ENCODE assay signal across 9 cellular contexts in genomic region chr2:129758461-129759185, GRCh38.
DNase-seq lines count a peak whose midpoint lies in the region; ATAC-seq and TF ChIP-seq lines count a peak whose summit lies in the region.
"Had no signal": no experiment of that assay in that cellular context is flagged by ENCODE, and none has a peak within 500 bp of the region (broad histone marks: within the 10 kb centered on the region; RNA-seq: fewer than 3 reads in every experiment).

No MANE protein-coding gene starts in this region.

- peaks cover 10% of the 10 kb centered on the region for H3K27me3 Mint-ChIP-seq in stimulated activated memory B cell treated with anti-CD40 and anti-IgM and Interleukin-4, amounts not matched to agents 10 μg/mL and 1 μg/mL and 100 μg/mL, for 72 hours

- no peaks in the 10 kb centered on the region for H3K36me3 ChIP-seq in body of pancreas (replicated peaks in 1 of 2; ENCODE audit: insufficient read depth in 1 of 2, low read depth in 2 of 2)
- no peaks in the 10 kb centered on the region for H3K36me3 ChIP-seq in left lung

- intact Hi-C loops in body of pancreas (cut with DNase I) (no loop called here), left lung (cut with DNase I) (no loop called here)

- H3K27ac Mint-ChIP-seq in stimulated activated memory B cell treated with anti-CD40 and anti-IgM and Interleukin-4, amounts not matched to agents 10 μg/mL and 1 μg/mL and 100 μg/mL, for 72 hours, result no peak overlapping the region

- no peaks in the 10 kb centered on the region for H3K27me3 ChIP-seq in body of pancreas
- peaks cover 0 to under 1% of the 10 kb centered on the region in 2 donors for H3K27me3 ChIP-seq in left lung

- H3K4me1 Mint-ChIP-seq in stimulated activated memory B cell treated with anti-CD40 and anti-IgM and Interleukin-4, amounts not matched to agents 10 μg/mL and 1 μg/mL and 100 μg/mL, for 72 hours, result no peaks in the 10 kb centered on the region

- peak; percentile 37 for ATAC-seq in body of pancreas
- ATAC-seq in left lung, result peak; percentile 80
- no peak for ATAC-seq in stimulated activated memory B cell treated with anti-CD40 and anti-IgM and Interleukin-4, amounts not matched to agents 10 μg/mL and 1 μg/mL and 100 μg/mL, for 72 hours
- no peak for ATAC-seq in GM21825 (IDR thresholded peaks at IDR 0.05; ENCODE audit: unreplicated experiment)

- H3K4me1 ChIP-seq in body of pancreas (no peaks in the 10 kb centered on the region), left lung (no peaks in the 10 kb centered on the region)

- H3K27ac ChIP-seq in body of pancreas (no peak overlapping the region), left lung (no peak overlapping the region), RWPE1 (no peak overlapping the region)

- H3K9me3 ChIP-seq in body of pancreas (no peaks in the 10 kb centered on the region), left lung (no peaks in the 10 kb centered on the region)

- H3K36me3 Mint-ChIP-seq in stimulated activated memory B cell treated with anti-CD40 and anti-IgM and Interleukin-4, amounts not matched to agents 10 μg/mL and 1 μg/mL and 100 μg/mL, for 72 hours, result no peaks in the 10 kb centered on the region

- 26 to 46% methylated on average over 15 to 18 of the region's 18 CpGs for WGBS in body of pancreas, 2 donors

- peak overlapping the region; percentile 19 for H3K4me3 Mint-ChIP-seq in stimulated activated memory B cell treated with anti-CD40 and anti-IgM and Interleukin-4, amounts not matched to agents 10 μg/mL and 1 μg/mL and 100 μg/mL, for 72 hours

- peak; percentile 1 for DNase-seq in KBM-7
- DNase-seq in body of pancreas, result peak in 1 of 4 donors; percentile 45
- peak in 1 of 2 donors; percentile 68 for DNase-seq in left lung
- no peak for DNase-seq in amniotic stem cell (lab: John Stamatoyannopoulos, UW)
- no peak for DNase-seq in RWPE1 (ENCODE audit: low spot score)
- DNase-seq in middle frontal gyrus (ENCODE audit: extremely low spot score, low spot score), result no peak
- DNase-seq: activated CD4-positive, CD25-positive, alpha-beta regulatory T cell had no signal

- no peak for TF ChIP-seq POLR2A in body of pancreas (IDR thresholded peaks at IDR 0.05)

- H3K9me3 Mint-ChIP-seq in stimulated activated memory B cell treated with anti-CD40 and anti-IgM and Interleukin-4, amounts not matched to agents 10 μg/mL and 1 μg/mL and 100 μg/mL, for 72 hours, result no peaks in the 10 kb centered on the region

- CTCF ChIA-PET in RWPE1 (lab: Yijun Ruan, JAX), result interaction anchor here (0.6 kb wide), 1 partner anchor 1129 kb away, joined by 3 read pairs; no protein-coding TSS in a partner anchor

- in situ Hi-C loops in KBM-7 (cut with MboI; ENCODE audit: low pct_unique_long_range_greater_than_20kb, low sequenced_read_pairs), result no loop called here

- H3K4me3 ChIP-seq in body of pancreas (no peak overlapping the region), left lung (peak overlapping the region; percentile 10 to 24)

- TF ChIP-seq CTCF in body of pancreas (IDR thresholded peaks at IDR 0.05) (no peak), left lung (IDR thresholded peaks at IDR 0.05) (no peak), RWPE1 (conservative IDR thresholded peaks at IDR 0.05; ENCODE audit: low read depth) (no peak)

- POLR2A ChIA-PET in RWPE1 (lab: Yijun Ruan, JAX; ENCODE audit: low non-redundant PET), result no interaction called here

Comparison
In these comparisons a context has a peak if more than half of its experiments do, and no peak if none do; other contexts are left out.
1. ATAC-seq: peak in body of pancreas (single experiment) and left lung (single experiment); none in stimulated activated memory B cell treated with anti-CD40 and anti-IgM and Interleukin-4, amounts not matched to agents 10 μg/mL and 1 μg/mL and 100 μg/mL, for 72 hours (single experiment) and GM21825 (single experiment).
2. H3K4me3 ChIP-seq: peak in left lung (2 of 2); none in body of pancreas (0 of 2).